ENCODE assay signal across 8 cellular contexts in the genomic region with DNA sequence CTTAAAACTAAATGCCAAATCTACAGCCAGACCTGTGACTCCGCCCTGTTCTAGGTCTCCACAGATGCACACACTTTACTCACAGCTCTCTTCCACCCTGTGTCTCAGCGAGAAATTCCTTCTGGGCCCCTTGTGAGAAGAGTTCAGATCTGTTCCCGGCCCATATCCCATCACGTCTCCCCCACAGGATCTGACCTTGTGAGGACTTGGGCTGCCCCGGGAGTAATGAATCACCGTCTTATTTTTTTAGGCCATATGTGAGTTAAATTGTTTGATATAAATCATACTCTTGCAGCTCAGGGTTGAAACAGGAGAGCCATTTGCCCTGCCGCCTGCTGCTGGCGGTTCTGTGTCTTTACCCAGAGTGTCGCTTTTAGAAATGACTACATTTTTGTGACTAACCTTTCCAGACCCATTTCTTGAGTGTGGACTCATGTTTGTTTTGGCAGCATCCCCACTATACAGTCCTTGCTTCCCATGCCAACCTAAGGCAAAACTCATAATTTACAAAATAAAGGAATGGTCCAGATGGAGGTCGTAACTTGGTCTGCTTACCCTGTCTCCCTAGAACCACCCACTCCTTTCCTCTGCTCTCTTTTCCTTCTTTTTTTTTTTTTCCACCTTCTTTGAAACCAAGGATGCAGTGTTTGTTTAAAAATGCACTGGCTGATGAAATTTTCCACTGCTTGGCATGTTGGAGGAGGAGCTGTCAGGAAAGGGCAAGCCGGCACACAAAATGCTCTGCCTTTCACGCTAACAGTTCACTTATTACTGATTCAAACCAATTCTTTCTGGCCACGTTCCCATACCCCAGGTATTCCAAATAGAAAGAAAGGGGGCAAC.
DNase-seq lines count a peak whose midpoint lies in the region; ATAC-seq, FAIRE-seq and TF ChIP-seq lines count a peak whose summit lies in the region.

No MANE protein-coding gene starts in this region.

- no peak overlapping the region for H2AK5ac ChIP-seq in mesenchymal stem cell (ENCODE audit: low read length, severe bottlenecking)

- no peak overlapping the region for H3K4me3 Mint-ChIP-seq in naive thymus-derived CD4-positive, alpha-beta T cell

- no peak for ATAC-seq in naive thymus-derived CD4-positive, alpha-beta T cell

- WGBS in mesenchymal stem cell = 23% methylated on average over 12 of the region's 13 CpGs

- no peaks in the 10 kb centered on the region for H3K4me1 Mint-ChIP-seq in naive thymus-derived CD4-positive, alpha-beta T cell

- H3K18ac ChIP-seq in mesenchymal stem cell (ENCODE audit: low read depth in 1 of 2, low read length in 2 of 2) = peak overlapping the region; percentile 57 to 69

- peak overlapping the region; percentile 56 for H4K91ac ChIP-seq in mesenchymal stem cell (ENCODE audit: low read length)

- H3K36me3 Mint-ChIP-seq in naive thymus-derived CD4-positive, alpha-beta T cell = no peaks in the 10 kb centered on the region

- no TSS peak for BruUV-seq in A673 (replicated peaks; lab: Mats Ljungman, UMichigan)

- no peak overlapping the region for H2BK15ac ChIP-seq in mesenchymal stem cell (ENCODE audit: low read depth, poor library complexity, severe bottlenecking)

- H3K27ac Mint-ChIP-seq in naive thymus-derived CD4-positive, alpha-beta T cell = no peak overlapping the region

- H3K9me3 Mint-ChIP-seq in naive thymus-derived CD4-positive, alpha-beta T cell = no peaks in the 10 kb centered on the region

- H3K9me3 ChIP-seq in A673 (ENCODE audit: low read depth, low read length, poor library complexity, severe bottlenecking) (no peaks in the 10 kb centered on the region), MG63 (no peaks in the 10 kb centered on the region), mesenchymal stem cell (ENCODE audit: control insufficient read depth, low read length) (no peaks in the 10 kb centered on the region)
- H3K9me3 ChIP-seq in naive thymus-derived CD4-positive, alpha-beta T cell (ENCODE audit: control insufficient read depth in 2 of 3, low read length in 3 of 3) = no peaks in the 10 kb centered on the region

- peak overlapping the region; percentile 27 for H2BK120ac ChIP-seq in mesenchymal stem cell (ENCODE audit: low read depth, low read length)

- no peak overlapping the region for H3K23ac ChIP-seq in mesenchymal stem cell (ENCODE audit: low read length in 2 of 2)

- peak overlapping the region; percentile 75 for H2BK5ac ChIP-seq in mesenchymal stem cell (ENCODE audit: low read depth, low read length, poor library complexity, severe bottlenecking)

- H3K4me1 ChIP-seq in A673 (ENCODE audit: insufficient read depth, low read length, poor library complexity, severe bottlenecking) (peaks cover 30% of the 10 kb centered on the region), mesenchymal stem cell (ENCODE audit: control insufficient read depth, insufficient read depth, low read depth, low read length) (peaks cover 9% of the 10 kb centered on the region)
- no peaks in the 10 kb centered on the region for H3K4me1 ChIP-seq in naive thymus-derived CD4-positive, alpha-beta T cell (ENCODE audit: control insufficient read depth in 2 of 2, insufficient read depth in 2 of 2, low read length in 2 of 2)

- POLR2A ChIA-PET in A673 (lab: Charles Lee; ENCODE audit: low non-redundant PET) = interaction anchor here (0.6 kb wide), 1 partner anchor 77 kb away, joined by 4 read pairs; no protein-coding TSS in a partner anchor
- POLR2A ChIA-PET in naive thymus-derived CD4-positive, alpha-beta T cell (lab: Charles Lee) = no interaction called here

- H3K14ac ChIP-seq in mesenchymal stem cell (ENCODE audit: low read length in 2 of 2) = no peak overlapping the region

- peak overlapping the region in 1 of 2 experiments; percentile 17 for H3K4ac ChIP-seq in mesenchymal stem cell (ENCODE audit: low read depth in 1 of 2, low read length in 2 of 2)

- DNase-seq in A673 (ENCODE audit: low spot score) (peak; percentile 26), MG63 (peak; percentile 86), cardiac fibroblast (ENCODE audit: low read depth in 2 of 2) (peak; percentile 94 to 97), mesenchymal stem cell (peak; percentile 89), frontal cortex (ENCODE audit: low spot score in 2 of 2) (no peak), middle frontal gyrus (ENCODE audit: extremely low spot score, low spot score) (no peak), CD1c-positive myeloid dendritic cell (ENCODE audit: extremely low spot score) (no peak)
- DNase-seq in naive thymus-derived CD4-positive, alpha-beta T cell = no peak

- peak overlapping the region; percentile 6 to 51 for H2BK12ac ChIP-seq in mesenchymal stem cell (ENCODE audit: low read length in 2 of 2)

- no peak for FAIRE-seq in frontal cortex (lab: Jason Lieb, UNC)

- TF ChIP-seq CTCF in A673 (conservative IDR thresholded peaks at IDR 0.05; ENCODE audit: low read depth, low read length) = no peak
- peak; percentile 12 for TF ChIP-seq CTCF in cardiac fibroblast (IDR thresholded peaks at IDR 0.05; ENCODE audit: low read depth, low read length)

- H3K4me3 ChIP-seq in A673 (ENCODE audit: low read depth, low read length, poor library complexity, severe bottlenecking) (no peak overlapping the region), MG63 (peak overlapping the region; percentile 5), cardiac fibroblast (replicated peaks in 1 of 2; ENCODE audit: low read depth in 2 of 2, low read length in 2 of 2) (peak overlapping the region; percentile 3 to 34), mesenchymal stem cell (ENCODE audit: insufficient read depth in 1 of 2, low read depth in 1 of 2, low read length in 2 of 2) (peak overlapping the region in 1 of 2 experiments; percentile 69)
- H3K4me3 ChIP-seq in naive thymus-derived CD4-positive, alpha-beta T cell (ENCODE audit: low read length) = no peak overlapping the region

- H3K4me2 ChIP-seq in mesenchymal stem cell (ENCODE audit: low read length, poor library complexity, severe bottlenecking) = peak overlapping the region; percentile 50

- peaks cover 3% of the 10 kb centered on the region for H3K79me1 ChIP-seq in mesenchymal stem cell (replicated peaks; ENCODE audit: low read length, poor library complexity, severe bottlenecking)

- H3K27me3 Mint-ChIP-seq in naive thymus-derived CD4-positive, alpha-beta T cell = no peaks in the 10 kb centered on the region

- H4K8ac ChIP-seq in mesenchymal stem cell (ENCODE audit: low read length) = no peak overlapping the region

- H3K27me3 ChIP-seq in A673 (replicated peaks; ENCODE audit: insufficient read depth, low read depth, low read length, poor library complexity) = no peaks in the 10 kb centered on the region
- H3K27me3 ChIP-seq in MG63 = no peaks in the 10 kb centered on the region
- H3K27me3 ChIP-seq in mesenchymal stem cell (ENCODE audit: control insufficient read depth in 1 of 2, insufficient read depth in 1 of 2, low read length in 2 of 2) = no peaks in the 10 kb centered on the region
- no peaks in the 10 kb centered on the region for H3K27me3 ChIP-seq in naive thymus-derived CD4-positive, alpha-beta T cell (ENCODE audit: control insufficient read depth in 2 of 2, insufficient read depth in 2 of 2, low read length in 2 of 2)

- H3K27ac ChIP-seq in A673 (ENCODE audit: low read depth, low read length, poor library complexity, severe bottlenecking) = peak overlapping the region; percentile 65
- peak overlapping the region; percentile 95 for H3K27ac ChIP-seq in mesenchymal stem cell (ENCODE audit: low read length, poor library complexity, severe bottlenecking)
- H3K27ac ChIP-seq in naive thymus-derived CD4-positive, alpha-beta T cell (ENCODE audit: low read depth, low read length) = no peak overlapping the region

- CTCF ChIA-PET in A673 (lab: Charles Lee) = no interaction called here
- CTCF ChIA-PET in naive thymus-derived CD4-positive, alpha-beta T cell (lab: Charles Lee) = no interaction called here

- peak overlapping the region; percentile 93 for H3K9ac ChIP-seq in mesenchymal stem cell (ENCODE audit: low read length)

- no peaks in the 10 kb centered on the region for H3K36me3 ChIP-seq in A673 (ENCODE audit: insufficient read depth, low read length, poor library complexity, severe bottlenecking)
- no peaks in the 10 kb centered on the region for H3K36me3 ChIP-seq in MG63
- H3K36me3 ChIP-seq in mesenchymal stem cell (ENCODE audit: control insufficient read depth in 1 of 2, insufficient read depth in 2 of 2, low read depth in 1 of 2, low read length in 2 of 2) = no peaks in the 10 kb centered on the region
- H3K36me3 ChIP-seq in naive thymus-derived CD4-positive, alpha-beta T cell (ENCODE audit: control insufficient read depth in 2 of 3, insufficient read depth in 3 of 3, low read length in 3 of 3) = no peaks in the 10 kb centered on the region

- intact Hi-C loops in A673 (cut with micrococcal nuclease; ENCODE audit: unreplicated experiment) = no loop called here
- intact Hi-C loops in naive thymus-derived CD4-positive, alpha-beta T cell (cut with micrococcal nuclease) = no loop called here

- no peak overlapping the region for H2AFZ ChIP-seq in mesenchymal stem cell (ENCODE audit: low read depth, low read length)

Comparison
In these comparisons a context has a peak if more than half of its experiments do, and no peak if none do; other contexts are left out.
1. DNase-seq: peak in A673 (single experiment), MG63 (single experiment), cardiac fibroblast (2 of 2) and mesenchymal stem cell (single experiment); none in naive thymus-derived CD4-positive, alpha-beta T cell (0 of 9), frontal cortex (0 of 2), middle frontal gyrus (single experiment) and CD1c-positive myeloid dendritic cell (single experiment).
2. H3K4me3 ChIP-seq: peak in MG63 (single experiment) and cardiac fibroblast (2 of 2); none in A673 (single experiment) and naive thymus-derived CD4-positive, alpha-beta T cell (single experiment).